ENCODE assay signal across 21 cellular contexts in the genomic region with DNA sequence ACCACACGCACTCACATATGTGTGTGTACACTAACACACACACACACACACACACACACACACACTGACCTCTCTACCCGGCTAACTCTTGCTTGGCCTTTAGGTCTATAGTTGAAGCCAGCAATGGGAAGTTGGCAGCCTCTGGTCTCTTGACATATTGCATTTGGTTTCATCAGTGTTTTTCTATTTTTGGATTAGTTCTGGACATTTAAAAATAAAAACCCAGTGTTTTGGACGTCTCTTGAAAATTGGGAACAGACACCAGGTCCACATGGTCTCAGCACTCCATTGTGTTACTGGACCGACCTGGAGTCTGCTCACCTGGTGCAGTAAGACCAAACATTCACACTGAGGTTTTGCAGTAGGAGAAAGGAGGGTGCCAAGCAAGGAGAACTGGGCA. TPM values are rescaled to one million over a fixed set of nuclear protein-coding genes. Genes with fewer than 3 reads are reported as not detected.
DNase-seq lines count a peak whose midpoint lies in the region; ATAC-seq and TF ChIP-seq lines count a peak whose summit lies in the region.
"Had no signal": no experiment of that assay in that cellular context is flagged by ENCODE, and none has a peak within 500 bp of the region (broad histone marks: within the 10 kb centered on the region; RNA-seq: fewer than 3 reads in every experiment).

No MANE protein-coding gene starts in this region.

- H3K9me3 Mint-ChIP-seq in nephron, result peaks cover 6% of the 10 kb centered on the region
- peaks cover 9% of the 10 kb centered on the region for H3K9me3 Mint-ChIP-seq in mesothelial cell of epicardium
- H3K9me3 Mint-ChIP-seq: activated naive CD8-positive, alpha-beta T cell treated with anti-CD3 and anti-CD28 coated beads, Interleukin-2, amount 10 ng/mL, durations not matched to agents 7 days and 5 days; T-cell had no signal

- TF ChIP-seq CTCF in AG10803 (conservative IDR thresholded peaks at IDR 0.05; ENCODE audit: low read length) (no peak), nephron (IDR thresholded peaks at IDR 0.05; ENCODE audit: unreplicated experiment in 3 of 3) (no peak), mesothelial cell of epicardium (IDR thresholded peaks at IDR 0.05; ENCODE audit: unreplicated experiment) (no peak)

- peaks cover 42% of the 10 kb centered on the region for H3K4me1 ChIP-seq in adipocyte (ENCODE audit: control insufficient read depth, insufficient read depth, low read length)
- H3K4me1 ChIP-seq: foreskin keratinocyte had no signal

- DNase-seq in AG10803 (ENCODE audit: low read depth) (peak; percentile 40), adipocyte (ENCODE audit: low read depth) (no peak), Right ventricle myocardium superior (no peak), retina (no peak), NCI-H187 treated with DMSO at 0.1 percent for 48 hours (lab: John Stamatoyannopoulos, UW) (no peak), mesothelial cell of epicardium (ENCODE audit: low spot score in 2 of 2, unreplicated experiment in 2 of 2) (no peak), Ammon's horn (ENCODE audit: low spot score) (no peak)
- DNase-seq: activated CD4-positive, alpha-beta T cell treated with anti-CD3 and anti-CD28 coated beads for 4 hours; activated naive CD8-positive, alpha-beta T cell treated with anti-CD3 and anti-CD28 coated beads, Interleukin-2, amount 10 ng/mL, durations not matched to agents 7 days and 5 days; body of pancreas; foreskin keratinocyte; kidney; NCI-H1417; NCI-H69; psoas muscle; SIG-M5; stimulated activated naive CD4-positive, alpha-beta T cell treated with Interleukin-2 at 50 U/mL for 16 hours; T-cell; transverse colon had no signal

- peaks cover 3% of the 10 kb centered on the region for H3K27me3 ChIP-seq in adipocyte (replicated peaks; ENCODE audit: control insufficient read depth, insufficient read depth, low read length)
- H3K27me3 ChIP-seq: body of pancreas, foreskin keratinocyte, transverse colon had no signal

- peak; percentile 28 for ATAC-seq in Right ventricle myocardium superior (ENCODE audit: poor library complexity)
- ATAC-seq: body of pancreas, foreskin keratinocyte, T-cell had no signal

- H3K9me3 ChIP-seq in adipocyte (ENCODE audit: control insufficient read depth, low read length), result no peaks in the 10 kb centered on the region
- H3K9me3 ChIP-seq: body of pancreas, HAP-1, psoas muscle, transverse colon had no signal

- H3K4me3 ChIP-seq in AG10803 (ENCODE audit: low read length) (no peak overlapping the region), adipocyte (ENCODE audit: low read length) (peak overlapping the region; percentile 3)
- H3K4me3 ChIP-seq: body of pancreas, HAP-1, psoas muscle, transverse colon had no signal

- no peaks in the 10 kb centered on the region for H3K36me3 ChIP-seq in adipocyte (ENCODE audit: control insufficient read depth, insufficient read depth, low read length, severe bottlenecking)
- H3K36me3 ChIP-seq: HAP-1, transverse colon had no signal

- intact Hi-C loops in Right ventricle myocardium superior (cut with DNase I), result no loop called here

- H3K27me3 Mint-ChIP-seq in nephron (ENCODE audit: low read depth), result no peaks in the 10 kb centered on the region
- peaks cover 3% of the 10 kb centered on the region for H3K27me3 Mint-ChIP-seq in mesothelial cell of epicardium (ENCODE audit: low read depth)
- H3K27me3 Mint-ChIP-seq: T-cell had no signal

- H3K36me3 Mint-ChIP-seq in nephron (ENCODE audit: low read depth) (peaks cover 4% of the 10 kb centered on the region), mesothelial cell of epicardium (no peaks in the 10 kb centered on the region)
- H3K36me3 Mint-ChIP-seq: activated naive CD8-positive, alpha-beta T cell treated with anti-CD3 and anti-CD28 coated beads, Interleukin-2, amount 10 ng/mL, durations not matched to agents 7 days and 5 days; T-cell had no signal

- H3K4me1 Mint-ChIP-seq in nephron, result peaks cover 45% of the 10 kb centered on the region
- H3K4me1 Mint-ChIP-seq in mesothelial cell of epicardium, result peaks cover 21% of the 10 kb centered on the region
- H3K4me1 Mint-ChIP-seq: activated naive CD8-positive, alpha-beta T cell treated with anti-CD3 and anti-CD28 coated beads, Interleukin-2, amount 10 ng/mL, durations not matched to agents 7 days and 5 days; T-cell had no signal

- H3K27ac Mint-ChIP-seq in nephron, result peak overlapping the region in 2 of 3 experiments; percentile 11 to 15
- H3K27ac Mint-ChIP-seq in mesothelial cell of epicardium, result no peak overlapping the region
- H3K27ac Mint-ChIP-seq: activated naive CD8-positive, alpha-beta T cell treated with anti-CD3 and anti-CD28 coated beads, Interleukin-2, amount 10 ng/mL, durations not matched to agents 7 days and 5 days; T-cell had no signal

- peak overlapping the region; percentile 16 for H3K9ac ChIP-seq in adipocyte (ENCODE audit: low read length)

- H3K4me3 Mint-ChIP-seq in nephron, result no peak overlapping the region
- no peak overlapping the region for H3K4me3 Mint-ChIP-seq in mesothelial cell of epicardium
- H3K4me3 Mint-ChIP-seq: activated naive CD8-positive, alpha-beta T cell treated with anti-CD3 and anti-CD28 coated beads, Interleukin-2, amount 10 ng/mL, durations not matched to agents 7 days and 5 days; T-cell had no signal

RNA-seq across cellular contexts. Expression of a gene that starts 50.4 kb away (rescaled TPM):
- 7.6 TPM for total RNA-seq in Right ventricle myocardium superior
- 14.4 to 15.6 TPM (median 14.7 TPM) in 3 replicates for total RNA-seq in mesothelial cell of epicardium
- total RNA-seq: foreskin keratinocyte had no signal
